1 cellular context compared by ENCODE assay signal in the genomic region with DNA sequence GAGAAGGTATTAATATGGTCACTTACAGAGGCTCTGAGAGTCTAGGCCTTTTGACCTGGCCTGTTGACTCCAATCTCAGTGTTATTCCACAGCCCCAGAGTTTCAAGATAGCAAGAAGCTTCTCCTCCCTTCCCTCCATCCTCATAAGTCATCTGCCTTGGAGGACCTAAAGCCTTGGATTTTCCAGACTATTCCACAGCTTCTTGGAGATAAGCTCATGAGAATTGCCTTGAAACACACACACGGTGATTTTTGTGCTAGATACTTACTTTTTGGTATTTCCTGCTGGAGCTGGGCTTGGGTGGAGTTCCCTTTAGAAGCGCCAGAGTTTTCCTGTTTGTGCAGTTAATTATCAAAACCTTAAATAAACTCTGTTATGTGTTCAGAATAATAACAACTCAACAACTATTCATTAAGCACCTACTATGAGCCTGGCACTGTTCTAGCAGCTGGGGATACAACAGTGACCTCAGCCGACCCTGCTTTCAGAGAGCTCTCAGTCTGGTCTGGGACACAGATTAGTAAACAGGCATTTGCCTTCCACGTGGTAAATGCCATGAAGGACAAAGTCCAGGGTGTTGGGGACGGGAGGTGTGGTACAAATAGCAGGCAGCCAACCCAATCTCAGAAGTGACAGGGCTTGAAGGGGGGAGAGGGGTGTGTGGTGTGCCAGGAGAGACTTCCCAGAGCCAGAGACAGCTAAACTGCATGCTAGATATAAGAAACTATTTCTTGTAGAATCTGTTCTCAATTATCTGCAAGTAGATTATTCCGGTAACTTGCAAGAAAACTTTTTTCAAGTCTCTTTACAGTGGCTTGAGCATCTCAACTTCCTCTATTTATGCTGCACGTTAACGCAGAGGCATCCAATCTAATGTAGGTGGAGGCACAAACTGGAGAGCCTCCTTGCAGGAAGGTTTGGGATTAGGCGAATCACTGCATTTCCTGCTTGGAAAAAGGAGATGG.
TF ChIP-seq lines count a peak whose summit lies in the region.

No MANE protein-coding gene starts in this region.

TF ChIP-seq in HepG2, 621 proteins besides CTCF, POLR2A, EP300 and RAD21 (continued from another document and continues in another):
- TF ChIP-seq, protein P1, sequence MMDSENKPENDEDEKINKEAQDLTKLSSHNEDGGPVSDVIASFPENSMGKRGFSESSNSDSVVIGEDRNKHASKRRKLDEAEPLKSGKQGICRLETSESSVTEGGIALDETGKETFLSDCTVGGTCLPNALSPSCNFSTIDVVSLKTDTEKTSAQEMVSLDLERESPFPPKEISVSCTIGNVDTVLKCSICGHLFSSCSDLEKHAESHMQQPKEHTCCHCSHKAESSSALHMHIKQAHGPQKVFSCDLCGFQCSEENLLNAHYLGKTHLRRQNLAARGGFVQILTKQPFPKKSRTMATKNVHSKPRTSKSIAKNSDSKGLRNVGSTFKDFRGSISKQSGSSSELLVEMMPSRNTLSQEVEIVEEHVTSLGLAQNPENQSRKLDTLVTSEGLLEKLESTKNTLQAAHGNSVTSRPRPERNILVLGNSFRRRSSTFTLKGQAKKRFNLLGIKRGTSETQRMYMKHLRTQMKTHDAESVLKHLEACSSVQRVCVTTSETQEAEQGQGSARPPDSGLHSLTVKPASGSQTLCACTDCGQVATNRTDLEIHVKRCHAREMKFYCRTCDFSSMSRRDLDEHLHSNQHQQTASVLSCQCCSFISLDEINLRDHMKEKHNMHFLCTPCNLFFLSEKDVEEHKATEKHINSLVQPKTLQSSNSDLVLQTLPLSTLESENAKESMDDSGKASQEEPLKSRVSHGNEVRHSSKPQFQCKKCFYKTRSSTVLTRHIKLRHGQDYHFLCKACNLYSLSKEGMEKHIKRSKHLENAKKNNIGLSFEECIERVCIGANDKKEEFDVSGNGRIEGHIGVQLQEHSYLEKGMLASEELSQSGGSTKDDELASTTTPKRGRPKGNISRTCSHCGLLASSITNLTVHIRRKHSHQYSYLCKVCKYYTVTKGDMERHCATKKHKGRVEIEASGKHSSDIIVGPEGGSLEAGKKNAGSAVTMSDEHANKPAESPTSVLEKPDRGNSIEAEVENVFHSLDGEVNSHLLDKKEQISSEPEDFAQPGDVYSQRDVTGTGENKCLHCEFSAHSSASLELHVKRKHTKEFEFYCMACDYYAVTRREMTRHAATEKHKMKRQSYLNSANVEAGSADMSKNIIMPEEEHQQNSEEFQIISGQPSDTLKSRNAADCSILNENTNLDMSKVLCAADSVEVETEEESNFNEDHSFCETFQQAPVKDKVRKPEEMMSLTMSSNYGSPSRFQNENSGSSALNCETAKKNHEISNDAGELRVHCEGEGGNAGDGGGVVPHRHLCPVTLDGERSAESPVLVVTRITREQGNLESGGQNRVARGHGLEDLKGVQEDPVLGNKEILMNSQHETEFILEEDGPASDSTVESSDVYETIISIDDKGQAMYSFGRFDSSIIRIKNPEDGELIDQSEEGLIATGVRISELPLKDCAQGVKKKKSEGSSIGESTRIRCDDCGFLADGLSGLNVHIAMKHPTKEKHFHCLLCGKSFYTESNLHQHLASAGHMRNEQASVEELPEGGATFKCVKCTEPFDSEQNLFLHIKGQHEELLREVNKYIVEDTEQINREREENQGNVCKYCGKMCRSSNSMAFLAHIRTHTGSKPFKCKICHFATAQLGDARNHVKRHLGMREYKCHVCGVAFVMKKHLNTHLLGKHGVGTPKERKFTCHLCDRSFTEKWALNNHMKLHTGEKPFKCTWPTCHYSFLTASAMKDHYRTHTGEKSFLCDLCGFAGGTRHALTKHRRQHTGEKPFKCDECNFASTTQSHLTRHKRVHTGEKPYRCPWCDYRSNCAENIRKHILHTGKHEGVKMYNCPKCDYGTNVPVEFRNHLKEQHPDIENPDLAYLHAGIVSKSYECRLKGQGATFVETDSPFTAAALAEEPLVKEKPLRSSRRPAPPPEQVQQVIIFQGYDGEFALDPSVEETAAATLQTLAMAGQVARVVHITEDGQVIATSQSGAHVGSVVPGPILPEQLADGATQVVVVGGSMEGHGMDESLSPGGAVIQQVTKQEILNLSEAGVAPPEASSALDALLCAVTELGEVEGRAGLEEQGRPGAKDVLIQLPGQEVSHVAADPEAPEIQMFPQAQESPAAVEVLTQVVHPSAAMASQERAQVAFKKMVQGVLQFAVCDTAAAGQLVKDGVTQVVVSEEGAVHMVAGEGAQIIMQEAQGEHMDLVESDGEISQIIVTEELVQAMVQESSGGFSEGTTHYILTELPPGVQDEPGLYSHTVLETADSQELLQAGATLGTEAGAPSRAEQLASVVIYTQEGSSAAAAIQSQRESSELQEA (CRISPR knock-in tag; IDR thresholded peaks at IDR 0.05; ENCODE audit: not compliant biosample characterization): no peak
- TF ChIP-seq ZNF839 (CRISPR knock-in tag; IDR thresholded peaks at IDR 0.05; ENCODE audit: borderline replicate concordance) (no peak), SMYD3 (CRISPR knock-in tag; IDR thresholded peaks at IDR 0.05) (no peak; the same call in 1 of the 2 replicates), HOXA7 (CRISPR knock-in tag; IDR thresholded peaks at IDR 0.05) (no peak), PHF5A (CRISPR knock-in tag; IDR thresholded peaks at IDR 0.05; ENCODE audit: low read depth, unreplicated experiment) (peak; percentile 53), RXRB (CRISPR knock-in tag; IDR thresholded peaks at IDR 0.05; ENCODE audit: borderline replicate concordance) (peak; percentile 100), TEAD2 (CRISPR knock-in tag; IDR thresholded peaks at IDR 0.05) (no peak), HHEX (CRISPR knock-in tag; IDR thresholded peaks at IDR 0.05) (no peak), ZNF274 (CRISPR knock-in tag; IDR thresholded peaks at IDR 0.05) (no peak), ZNF546 (CRISPR knock-in tag; conservative IDR thresholded peaks at IDR 0.05) (no peak), JUN (CRISPR knock-in tag; IDR thresholded peaks at IDR 0.05) (no peak), ZNF326 (CRISPR knock-in tag; IDR thresholded peaks at IDR 0.05; ENCODE audit: borderline replicate concordance) (no peak), GPN1 (CRISPR knock-in tag; IDR thresholded peaks at IDR 0.05; ENCODE audit: borderline replicate concordance) (no peak), MXD4 (CRISPR knock-in tag; IDR thresholded peaks at IDR 0.05) (peak; percentile 49; the same call in 1 of the 2 replicates), ZFP90 (CRISPR knock-in tag; IDR thresholded peaks at IDR 0.05; ENCODE audit: borderline replicate concordance) (no peak), ZNF121 (CRISPR knock-in tag; IDR thresholded peaks at IDR 0.05) (no peak), PRMT3 (CRISPR knock-in tag; IDR thresholded peaks at IDR 0.05; ENCODE audit: borderline replicate concordance, low read depth) (no peak), KAT8 (CRISPR knock-in tag; IDR thresholded peaks at IDR 0.05) (peak; percentile 64; the same call in 1 of the 2 replicates), REPIN1 (CRISPR knock-in tag; IDR thresholded peaks at IDR 0.05; ENCODE audit: borderline replicate concordance, low read depth) (peak; percentile 37; the same call in 1 of the 2 replicates), MLLT10 (CRISPR knock-in tag; IDR thresholded peaks at IDR 0.05) (no peak), ZNF572 (CRISPR knock-in tag; IDR thresholded peaks at IDR 0.05) (no peak)
- TF ChIP-seq, protein P2, sequence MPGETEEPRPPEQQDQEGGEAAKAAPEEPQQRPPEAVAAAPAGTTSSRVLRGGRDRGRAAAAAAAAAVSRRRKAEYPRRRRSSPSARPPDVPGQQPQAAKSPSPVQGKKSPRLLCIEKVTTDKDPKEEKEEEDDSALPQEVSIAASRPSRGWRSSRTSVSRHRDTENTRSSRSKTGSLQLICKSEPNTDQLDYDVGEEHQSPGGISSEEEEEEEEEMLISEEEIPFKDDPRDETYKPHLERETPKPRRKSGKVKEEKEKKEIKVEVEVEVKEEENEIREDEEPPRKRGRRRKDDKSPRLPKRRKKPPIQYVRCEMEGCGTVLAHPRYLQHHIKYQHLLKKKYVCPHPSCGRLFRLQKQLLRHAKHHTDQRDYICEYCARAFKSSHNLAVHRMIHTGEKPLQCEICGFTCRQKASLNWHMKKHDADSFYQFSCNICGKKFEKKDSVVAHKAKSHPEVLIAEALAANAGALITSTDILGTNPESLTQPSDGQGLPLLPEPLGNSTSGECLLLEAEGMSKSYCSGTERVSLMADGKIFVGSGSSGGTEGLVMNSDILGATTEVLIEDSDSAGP (CRISPR knock-in tag; IDR thresholded peaks at IDR 0.05; ENCODE audit: borderline replicate concordance): peak; percentile 18; the same call in 1 of the 2 replicates
- TF ChIP-seq, protein P3, sequence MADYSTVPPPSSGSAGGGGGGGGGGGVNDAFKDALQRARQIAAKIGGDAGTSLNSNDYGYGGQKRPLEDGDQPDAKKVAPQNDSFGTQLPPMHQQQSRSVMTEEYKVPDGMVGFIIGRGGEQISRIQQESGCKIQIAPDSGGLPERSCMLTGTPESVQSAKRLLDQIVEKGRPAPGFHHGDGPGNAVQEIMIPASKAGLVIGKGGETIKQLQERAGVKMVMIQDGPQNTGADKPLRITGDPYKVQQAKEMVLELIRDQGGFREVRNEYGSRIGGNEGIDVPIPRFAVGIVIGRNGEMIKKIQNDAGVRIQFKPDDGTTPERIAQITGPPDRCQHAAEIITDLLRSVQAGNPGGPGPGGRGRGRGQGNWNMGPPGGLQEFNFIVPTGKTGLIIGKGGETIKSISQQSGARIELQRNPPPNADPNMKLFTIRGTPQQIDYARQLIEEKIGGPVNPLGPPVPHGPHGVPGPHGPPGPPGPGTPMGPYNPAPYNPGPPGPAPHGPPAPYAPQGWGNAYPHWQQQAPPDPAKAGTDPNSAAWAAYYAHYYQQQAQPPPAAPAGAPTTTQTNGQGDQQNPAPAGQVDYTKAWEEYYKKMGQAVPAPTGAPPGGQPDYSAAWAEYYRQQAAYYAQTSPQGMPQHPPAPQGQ (CRISPR knock-in tag; IDR thresholded peaks at IDR 0.05; ENCODE audit: borderline replicate concordance): 0 out of 2 replicates have a peak, but pooled peaks have one; percentile 43
- TF ChIP-seq, protein P4, sequence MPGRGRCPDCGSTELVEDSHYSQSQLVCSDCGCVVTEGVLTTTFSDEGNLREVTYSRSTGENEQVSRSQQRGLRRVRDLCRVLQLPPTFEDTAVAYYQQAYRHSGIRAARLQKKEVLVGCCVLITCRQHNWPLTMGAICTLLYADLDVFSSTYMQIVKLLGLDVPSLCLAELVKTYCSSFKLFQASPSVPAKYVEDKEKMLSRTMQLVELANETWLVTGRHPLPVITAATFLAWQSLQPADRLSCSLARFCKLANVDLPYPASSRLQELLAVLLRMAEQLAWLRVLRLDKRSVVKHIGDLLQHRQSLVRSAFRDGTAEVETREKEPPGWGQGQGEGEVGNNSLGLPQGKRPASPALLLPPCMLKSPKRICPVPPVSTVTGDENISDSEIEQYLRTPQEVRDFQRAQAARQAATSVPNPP (CRISPR knock-in tag; IDR thresholded peaks at IDR 0.05): no peak
- TF ChIP-seq, protein P5, sequence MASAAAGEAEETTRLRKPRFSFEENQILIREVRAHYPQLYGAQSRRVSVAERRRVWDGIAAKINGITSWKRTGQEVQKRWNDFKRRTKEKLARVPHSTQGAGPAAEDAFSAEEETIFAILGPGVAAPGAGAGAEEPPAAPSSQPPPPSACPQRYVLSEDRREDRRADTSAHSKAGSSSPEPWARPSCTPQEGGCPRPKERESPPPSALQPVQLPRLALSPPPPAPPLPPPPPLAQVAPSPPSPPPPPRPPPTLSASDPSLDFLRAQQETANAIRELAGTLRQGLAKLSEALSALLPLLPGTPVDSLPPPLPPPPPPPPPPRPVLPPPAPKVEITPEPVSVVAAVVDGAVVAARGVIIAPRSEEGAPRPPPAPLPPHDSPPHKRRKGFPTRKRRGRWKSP (CRISPR knock-in tag; IDR thresholded peaks at IDR 0.05): peak; percentile 41; the same call in 1 of the 2 replicates
- TF ChIP-seq, protein P6, sequence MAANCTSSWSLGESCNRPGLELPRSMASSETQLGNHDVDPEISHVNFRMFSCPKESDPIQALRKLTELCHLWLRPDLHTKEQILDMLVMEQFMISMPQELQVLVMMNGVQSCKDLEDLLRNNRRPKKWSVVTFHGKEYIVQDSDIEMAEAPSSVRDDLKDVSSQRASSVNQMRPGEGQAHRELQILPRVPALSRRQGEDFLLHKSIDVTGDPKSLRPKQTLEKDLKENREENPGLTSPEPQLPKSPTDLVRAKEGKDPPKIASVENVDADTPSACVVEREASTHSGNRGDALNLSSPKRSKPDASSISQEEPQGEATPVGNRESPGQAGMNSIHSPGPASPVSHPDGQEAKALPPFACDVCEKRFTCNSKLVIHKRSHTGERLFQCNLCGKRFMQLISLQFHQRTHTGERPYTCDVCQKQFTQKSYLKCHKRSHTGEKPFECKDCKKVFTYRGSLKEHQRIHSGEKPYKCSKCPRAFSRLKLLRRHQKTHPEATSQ (CRISPR knock-in tag; IDR thresholded peaks at IDR 0.05; ENCODE audit: borderline replicate concordance): no peak; the same call in 1 of the 2 replicates
- TF ChIP-seq, protein P7, sequence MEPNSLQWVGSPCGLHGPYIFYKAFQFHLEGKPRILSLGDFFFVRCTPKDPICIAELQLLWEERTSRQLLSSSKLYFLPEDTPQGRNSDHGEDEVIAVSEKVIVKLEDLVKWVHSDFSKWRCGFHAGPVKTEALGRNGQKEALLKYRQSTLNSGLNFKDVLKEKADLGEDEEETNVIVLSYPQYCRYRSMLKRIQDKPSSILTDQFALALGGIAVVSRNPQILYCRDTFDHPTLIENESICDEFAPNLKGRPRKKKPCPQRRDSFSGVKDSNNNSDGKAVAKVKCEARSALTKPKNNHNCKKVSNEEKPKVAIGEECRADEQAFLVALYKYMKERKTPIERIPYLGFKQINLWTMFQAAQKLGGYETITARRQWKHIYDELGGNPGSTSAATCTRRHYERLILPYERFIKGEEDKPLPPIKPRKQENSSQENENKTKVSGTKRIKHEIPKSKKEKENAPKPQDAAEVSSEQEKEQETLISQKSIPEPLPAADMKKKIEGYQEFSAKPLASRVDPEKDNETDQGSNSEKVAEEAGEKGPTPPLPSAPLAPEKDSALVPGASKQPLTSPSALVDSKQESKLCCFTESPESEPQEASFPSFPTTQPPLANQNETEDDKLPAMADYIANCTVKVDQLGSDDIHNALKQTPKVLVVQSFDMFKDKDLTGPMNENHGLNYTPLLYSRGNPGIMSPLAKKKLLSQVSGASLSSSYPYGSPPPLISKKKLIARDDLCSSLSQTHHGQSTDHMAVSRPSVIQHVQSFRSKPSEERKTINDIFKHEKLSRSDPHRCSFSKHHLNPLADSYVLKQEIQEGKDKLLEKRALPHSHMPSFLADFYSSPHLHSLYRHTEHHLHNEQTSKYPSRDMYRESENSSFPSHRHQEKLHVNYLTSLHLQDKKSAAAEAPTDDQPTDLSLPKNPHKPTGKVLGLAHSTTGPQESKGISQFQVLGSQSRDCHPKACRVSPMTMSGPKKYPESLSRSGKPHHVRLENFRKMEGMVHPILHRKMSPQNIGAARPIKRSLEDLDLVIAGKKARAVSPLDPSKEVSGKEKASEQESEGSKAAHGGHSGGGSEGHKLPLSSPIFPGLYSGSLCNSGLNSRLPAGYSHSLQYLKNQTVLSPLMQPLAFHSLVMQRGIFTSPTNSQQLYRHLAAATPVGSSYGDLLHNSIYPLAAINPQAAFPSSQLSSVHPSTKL (CRISPR knock-in tag; IDR thresholded peaks at IDR 0.05): peak; percentile 97
- TF ChIP-seq, protein P8, sequence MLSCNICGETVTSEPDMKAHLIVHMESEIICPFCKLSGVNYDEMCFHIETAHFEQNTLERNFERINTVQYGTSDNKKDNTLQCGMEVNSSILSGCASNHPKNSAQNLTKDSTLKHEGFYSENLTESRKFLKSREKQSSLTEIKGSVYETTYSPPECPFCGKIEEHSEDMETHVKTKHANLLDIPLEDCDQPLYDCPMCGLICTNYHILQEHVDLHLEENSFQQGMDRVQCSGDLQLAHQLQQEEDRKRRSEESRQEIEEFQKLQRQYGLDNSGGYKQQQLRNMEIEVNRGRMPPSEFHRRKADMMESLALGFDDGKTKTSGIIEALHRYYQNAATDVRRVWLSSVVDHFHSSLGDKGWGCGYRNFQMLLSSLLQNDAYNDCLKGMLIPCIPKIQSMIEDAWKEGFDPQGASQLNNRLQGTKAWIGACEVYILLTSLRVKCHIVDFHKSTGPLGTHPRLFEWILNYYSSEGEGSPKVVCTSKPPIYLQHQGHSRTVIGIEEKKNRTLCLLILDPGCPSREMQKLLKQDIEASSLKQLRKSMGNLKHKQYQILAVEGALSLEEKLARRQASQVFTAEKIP (CRISPR knock-in tag; IDR thresholded peaks at IDR 0.05; ENCODE audit: borderline replicate concordance): no peak
